Comparison of ENCODE assay signal across 1 cellular context in the genomic region with DNA sequence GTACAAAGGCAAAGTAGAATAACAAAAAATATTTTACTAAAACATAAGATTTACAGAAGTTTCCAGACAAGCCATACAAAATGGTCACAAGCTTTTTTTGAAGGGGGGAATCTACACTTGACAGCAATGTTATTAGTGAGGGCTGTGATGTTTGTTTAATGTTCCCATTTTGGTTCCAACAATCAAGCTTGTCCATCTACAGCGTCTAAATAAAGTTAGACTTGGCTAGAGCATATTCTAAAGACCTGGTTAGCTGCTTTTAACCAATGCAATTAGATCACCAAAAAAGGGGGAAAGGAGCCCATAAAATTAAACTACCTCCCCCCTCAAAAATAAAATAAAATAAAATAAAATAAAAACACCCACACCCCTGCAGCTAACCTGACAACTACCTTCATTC.
A peak's percentile ranks its signal among the peaks of the same experiment; 100 is the strongest.
TF ChIP-seq lines count a peak whose summit lies in the region.

No MANE protein-coding gene starts in this region.

TF ChIP-seq in SK-N-SH treated with all-trans-retinoic acid at 6 μM for 48 hours, 23 proteins besides CTCF, POLR2A, EP300 and RAD21:
- TF ChIP-seq CSRNP3 (CRISPR knock-in tag; IDR thresholded peaks at IDR 0.05) (0 out of 2 replicates have a peak, but pooled peaks have one; percentile 0), RARB (CRISPR knock-in tag; IDR thresholded peaks at IDR 0.05) (0 out of 2 replicates have a peak, but pooled peaks have one; percentile 8)
